ENCODE assay signal across 12 cellular contexts in genomic region chr2:85062565-85062964, GRCh38.
DNase-seq lines count a peak whose midpoint lies in the region; TF ChIP-seq lines count a peak whose summit lies in the region.
"Had no signal": no experiment of that assay in that cellular context is flagged by ENCODE, and none has a peak within 500 bp of the region (broad histone marks: within the 10 kb centered on the region; RNA-seq: fewer than 3 reads in every experiment).

No MANE protein-coding gene starts in this region.

- intact Hi-C loops in posterior vena cava (cut with DNase I): no loop called here

- no peak overlapping the region for H3K4me3 ChIP-seq in AG10803 (ENCODE audit: low read length)
- no peak overlapping the region for H3K4me3 ChIP-seq in fibroblast of villous mesenchyme (ENCODE audit: low read depth, low read length)

- TF ChIP-seq CTCF in AG10803 (conservative IDR thresholded peaks at IDR 0.05; ENCODE audit: low read length) (no peak), fibroblast of villous mesenchyme (IDR thresholded peaks at IDR 0.05; ENCODE audit: insufficient read depth, low read depth, low read length) (no peak)

- peak; percentile 76 for DNase-seq in AG10803 (ENCODE audit: low read depth)
- DNase-seq in RPMI7951 (ENCODE audit: low read depth): peak; percentile 75
- DNase-seq in fibroblast of gingiva (ENCODE audit: low read depth): peak; percentile 67
- DNase-seq in fibroblast of villous mesenchyme (ENCODE audit: low read depth): peak; percentile 47
- DNase-seq in effector CD8-positive, alpha-beta T cell (lab: John Stamatoyannopoulos, UW): no peak
- DNase-seq in DMS114 treated with DMSO at 0.1 percent for 48 hours (lab: John Stamatoyannopoulos, UW; ENCODE audit: unreplicated experiment): no peak
- DNase-seq in posterior vena cava (ENCODE audit: low spot score): no peak
- DNase-seq: 8988T; BE2C; CD8-positive, alpha-beta T cell; DND-41; GF-D8 had no signal

Comparison
In these comparisons a context has a peak if more than half of its experiments do, and no peak if none do; other contexts are left out.
1. DNase-seq: peak in AG10803 (single experiment), RPMI7951 (single experiment), fibroblast of gingiva (single experiment) and fibroblast of villous mesenchyme (single experiment); none in effector CD8-positive, alpha-beta T cell (single experiment), DMS114 treated with DMSO at 0.1 percent for 48 hours (single experiment) and posterior vena cava (single experiment).